Comparison of ENCODE assay signal across 2 cellular contexts in the genomic region with DNA sequence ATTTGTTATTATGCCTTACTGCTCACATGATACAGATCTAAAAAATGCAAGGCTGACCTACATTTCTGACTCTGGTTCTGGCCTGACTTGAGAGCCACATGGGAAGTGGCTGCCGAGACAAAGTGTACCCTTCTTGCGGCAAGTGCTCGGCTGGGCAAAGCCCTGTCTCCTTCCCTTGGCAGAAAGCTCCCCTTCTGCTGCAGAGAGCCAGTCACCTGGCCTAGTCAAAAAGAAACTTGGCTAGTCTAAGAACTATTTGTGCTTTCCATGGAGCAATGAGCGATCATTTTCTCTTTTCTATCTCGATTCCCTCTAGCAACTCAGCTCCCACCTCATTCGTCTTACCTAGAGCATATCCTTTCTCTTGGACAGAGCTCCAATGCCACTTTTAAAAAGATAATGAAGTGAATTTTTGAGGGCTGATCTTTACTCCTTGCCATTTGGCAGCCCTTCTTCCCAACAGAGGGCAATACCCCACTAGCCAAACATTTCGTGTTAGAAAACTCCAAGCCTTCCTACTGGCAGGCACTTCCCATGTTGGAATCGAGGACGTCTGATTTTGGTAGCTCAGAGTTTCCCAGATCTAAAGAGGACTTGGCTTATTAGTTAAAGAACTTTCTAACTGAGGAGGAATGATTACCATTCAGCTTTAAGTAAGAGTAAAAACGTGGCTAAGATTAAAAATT.
TF ChIP-seq lines count a peak whose summit lies in the region.

No MANE protein-coding gene starts in this region.

TF ChIP-seq in liver, 16 proteins besides CTCF, POLR2A, EP300 and RAD21 (continued from another document):
- TF ChIP-seq, protein P1, sequence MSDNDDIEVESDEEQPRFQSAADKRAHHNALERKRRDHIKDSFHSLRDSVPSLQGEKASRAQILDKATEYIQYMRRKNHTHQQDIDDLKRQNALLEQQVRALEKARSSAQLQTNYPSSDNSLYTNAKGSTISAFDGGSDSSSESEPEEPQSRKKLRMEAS (IDR thresholded peaks at IDR 0.05), result no peak
- peak; percentile 19 to 41 for TF ChIP-seq HNF4A (conservative IDR thresholded peaks at IDR 0.05)
- TF ChIP-seq, protein P2, sequence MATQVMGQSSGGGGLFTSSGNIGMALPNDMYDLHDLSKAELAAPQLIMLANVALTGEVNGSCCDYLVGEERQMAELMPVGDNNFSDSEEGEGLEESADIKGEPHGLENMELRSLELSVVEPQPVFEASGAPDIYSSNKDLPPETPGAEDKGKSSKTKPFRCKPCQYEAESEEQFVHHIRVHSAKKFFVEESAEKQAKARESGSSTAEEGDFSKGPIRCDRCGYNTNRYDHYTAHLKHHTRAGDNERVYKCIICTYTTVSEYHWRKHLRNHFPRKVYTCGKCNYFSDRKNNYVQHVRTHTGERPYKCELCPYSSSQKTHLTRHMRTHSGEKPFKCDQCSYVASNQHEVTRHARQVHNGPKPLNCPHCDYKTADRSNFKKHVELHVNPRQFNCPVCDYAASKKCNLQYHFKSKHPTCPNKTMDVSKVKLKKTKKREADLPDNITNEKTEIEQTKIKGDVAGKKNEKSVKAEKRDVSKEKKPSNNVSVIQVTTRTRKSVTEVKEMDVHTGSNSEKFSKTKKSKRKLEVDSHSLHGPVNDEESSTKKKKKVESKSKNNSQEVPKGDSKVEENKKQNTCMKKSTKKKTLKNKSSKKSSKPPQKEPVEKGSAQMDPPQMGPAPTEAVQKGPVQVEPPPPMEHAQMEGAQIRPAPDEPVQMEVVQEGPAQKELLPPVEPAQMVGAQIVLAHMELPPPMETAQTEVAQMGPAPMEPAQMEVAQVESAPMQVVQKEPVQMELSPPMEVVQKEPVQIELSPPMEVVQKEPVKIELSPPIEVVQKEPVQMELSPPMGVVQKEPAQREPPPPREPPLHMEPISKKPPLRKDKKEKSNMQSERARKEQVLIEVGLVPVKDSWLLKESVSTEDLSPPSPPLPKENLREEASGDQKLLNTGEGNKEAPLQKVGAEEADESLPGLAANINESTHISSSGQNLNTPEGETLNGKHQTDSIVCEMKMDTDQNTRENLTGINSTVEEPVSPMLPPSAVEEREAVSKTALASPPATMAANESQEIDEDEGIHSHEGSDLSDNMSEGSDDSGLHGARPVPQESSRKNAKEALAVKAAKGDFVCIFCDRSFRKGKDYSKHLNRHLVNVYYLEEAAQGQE (IDR thresholded peaks at IDR 0.05), result no peak
- peak; percentile 20 for TF ChIP-seq TAF1 (conservative IDR thresholded peaks at IDR 0.05)
- no peak for TF ChIP-seq EGR1 (IDR thresholded peaks at IDR 0.05; ENCODE audit: low read depth in 2 of 2)
- TF ChIP-seq JUND (IDR thresholded peaks at IDR 0.05), result no peak
- TF ChIP-seq FOXA2 (IDR thresholded peaks at IDR 0.05), result no peak

TF ChIP-seq in HepG2, 621 proteins besides CTCF, POLR2A, EP300 and RAD21 (continued from another document):
- TF ChIP-seq, protein P3, sequence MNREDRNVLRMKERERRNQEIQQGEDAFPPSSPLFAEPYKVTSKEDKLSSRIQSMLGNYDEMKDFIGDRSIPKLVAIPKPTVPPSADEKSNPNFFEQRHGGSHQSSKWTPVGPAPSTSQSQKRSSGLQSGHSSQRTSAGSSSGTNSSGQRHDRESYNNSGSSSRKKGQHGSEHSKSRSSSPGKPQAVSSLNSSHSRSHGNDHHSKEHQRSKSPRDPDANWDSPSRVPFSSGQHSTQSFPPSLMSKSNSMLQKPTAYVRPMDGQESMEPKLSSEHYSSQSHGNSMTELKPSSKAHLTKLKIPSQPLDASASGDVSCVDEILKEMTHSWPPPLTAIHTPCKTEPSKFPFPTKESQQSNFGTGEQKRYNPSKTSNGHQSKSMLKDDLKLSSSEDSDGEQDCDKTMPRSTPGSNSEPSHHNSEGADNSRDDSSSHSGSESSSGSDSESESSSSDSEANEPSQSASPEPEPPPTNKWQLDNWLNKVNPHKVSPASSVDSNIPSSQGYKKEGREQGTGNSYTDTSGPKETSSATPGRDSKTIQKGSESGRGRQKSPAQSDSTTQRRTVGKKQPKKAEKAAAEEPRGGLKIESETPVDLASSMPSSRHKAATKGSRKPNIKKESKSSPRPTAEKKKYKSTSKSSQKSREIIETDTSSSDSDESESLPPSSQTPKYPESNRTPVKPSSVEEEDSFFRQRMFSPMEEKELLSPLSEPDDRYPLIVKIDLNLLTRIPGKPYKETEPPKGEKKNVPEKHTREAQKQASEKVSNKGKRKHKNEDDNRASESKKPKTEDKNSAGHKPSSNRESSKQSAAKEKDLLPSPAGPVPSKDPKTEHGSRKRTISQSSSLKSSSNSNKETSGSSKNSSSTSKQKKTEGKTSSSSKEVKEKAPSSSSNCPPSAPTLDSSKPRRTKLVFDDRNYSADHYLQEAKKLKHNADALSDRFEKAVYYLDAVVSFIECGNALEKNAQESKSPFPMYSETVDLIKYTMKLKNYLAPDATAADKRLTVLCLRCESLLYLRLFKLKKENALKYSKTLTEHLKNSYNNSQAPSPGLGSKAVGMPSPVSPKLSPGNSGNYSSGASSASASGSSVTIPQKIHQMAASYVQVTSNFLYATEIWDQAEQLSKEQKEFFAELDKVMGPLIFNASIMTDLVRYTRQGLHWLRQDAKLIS (CRISPR knock-in tag; IDR thresholded peaks at IDR 0.05), result no peak
- TF ChIP-seq, protein P4, sequence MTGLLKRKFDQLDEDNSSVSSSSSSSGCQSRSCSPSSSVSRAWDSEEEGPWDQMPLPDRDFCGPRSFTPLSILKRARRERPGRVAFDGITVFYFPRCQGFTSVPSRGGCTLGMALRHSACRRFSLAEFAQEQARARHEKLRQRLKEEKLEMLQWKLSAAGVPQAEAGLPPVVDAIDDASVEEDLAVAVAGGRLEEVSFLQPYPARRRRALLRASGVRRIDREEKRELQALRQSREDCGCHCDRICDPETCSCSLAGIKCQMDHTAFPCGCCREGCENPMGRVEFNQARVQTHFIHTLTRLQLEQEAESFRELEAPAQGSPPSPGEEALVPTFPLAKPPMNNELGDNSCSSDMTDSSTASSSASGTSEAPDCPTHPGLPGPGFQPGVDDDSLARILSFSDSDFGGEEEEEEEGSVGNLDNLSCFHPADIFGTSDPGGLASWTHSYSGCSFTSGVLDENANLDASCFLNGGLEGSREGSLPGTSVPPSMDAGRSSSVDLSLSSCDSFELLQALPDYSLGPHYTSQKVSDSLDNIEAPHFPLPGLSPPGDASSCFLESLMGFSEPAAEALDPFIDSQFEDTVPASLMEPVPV (CRISPR knock-in tag; IDR thresholded peaks at IDR 0.05), result no peak
- TF ChIP-seq ZNF703 (CRISPR knock-in tag; IDR thresholded peaks at IDR 0.05; ENCODE audit: borderline replicate concordance), result no peak
- no peak for TF ChIP-seq ZNF441 (CRISPR knock-in tag; IDR thresholded peaks at IDR 0.05; ENCODE audit: borderline replicate concordance)
- TF ChIP-seq SRF (IDR thresholded peaks at IDR 0.05; ENCODE audit: low read depth, low read length), result no peak
- TF ChIP-seq, protein P5, sequence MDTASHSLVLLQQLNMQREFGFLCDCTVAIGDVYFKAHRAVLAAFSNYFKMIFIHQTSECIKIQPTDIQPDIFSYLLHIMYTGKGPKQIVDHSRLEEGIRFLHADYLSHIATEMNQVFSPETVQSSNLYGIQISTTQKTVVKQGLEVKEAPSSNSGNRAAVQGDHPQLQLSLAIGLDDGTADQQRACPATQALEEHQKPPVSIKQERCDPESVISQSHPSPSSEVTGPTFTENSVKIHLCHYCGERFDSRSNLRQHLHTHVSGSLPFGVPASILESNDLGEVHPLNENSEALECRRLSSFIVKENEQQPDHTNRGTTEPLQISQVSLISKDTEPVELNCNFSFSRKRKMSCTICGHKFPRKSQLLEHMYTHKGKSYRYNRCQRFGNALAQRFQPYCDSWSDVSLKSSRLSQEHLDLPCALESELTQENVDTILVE (CRISPR knock-in tag; IDR thresholded peaks at IDR 0.05), result no peak
- no peak for TF ChIP-seq ZNF180 (CRISPR knock-in tag; IDR thresholded peaks at IDR 0.05; ENCODE audit: borderline replicate concordance, low read depth)
TF ChIP-seq in HepG2: peak in this region for 0.
